Comparison of ENCODE assay signal across 9 cellular contexts in the genomic region with DNA sequence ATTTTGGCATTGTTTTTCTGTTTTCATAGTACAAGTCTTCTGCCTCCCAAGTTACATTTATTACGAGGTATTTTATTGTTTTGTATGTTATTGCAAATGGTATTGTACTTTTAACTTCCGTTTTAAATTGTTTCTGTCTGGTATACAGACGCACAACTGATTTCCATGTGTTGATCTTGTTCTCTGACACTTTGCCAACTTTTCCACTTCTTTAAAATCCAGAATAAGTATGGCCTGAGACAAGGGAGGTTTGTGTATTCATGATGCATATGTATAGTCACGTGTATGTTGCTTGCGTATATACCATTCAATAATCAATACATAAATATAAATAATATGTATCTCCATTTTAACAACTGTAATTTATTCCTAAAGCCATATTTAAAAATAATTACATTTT. TPM values are rescaled to one million over a fixed set of nuclear protein-coding genes. Genes with fewer than 3 reads are reported as not detected.
DNase-seq lines count a peak whose midpoint lies in the region; ATAC-seq and TF ChIP-seq lines count a peak whose summit lies in the region.
"Had no signal": no experiment of that assay in that cellular context is flagged by ENCODE, and none has a peak within 500 bp of the region (broad histone marks: within the 10 kb centered on the region; RNA-seq: fewer than 3 reads in every experiment).

No MANE protein-coding gene starts in this region.

- H3K4me1 ChIP-seq in SJCRH30, result peaks cover 11% of the 10 kb centered on the region; the same call in 1 of the 2 replicates
- peaks cover 5 to 11% of the 10 kb centered on the region in 2 donors for H3K4me1 ChIP-seq in gastrocnemius medialis

- peaks cover 13% of the 10 kb centered on the region for H3K9me3 Mint-ChIP-seq in activated CD4-positive, alpha-beta memory T cell treated with anti-CD3 and anti-CD28 coated beads, Interleukin-2, amount 10 ng/mL, durations not matched to agents 7 days and 5 days

- DNase-seq in DMS 273 (lab: John Stamatoyannopoulos, UW; ENCODE audit: unreplicated experiment) (peak; percentile 43), DMS 273 treated with DMSO at 0.1 percent for 48 hours (lab: John Stamatoyannopoulos, UW) (no peak), SJCRH30 (peak in 1 of 2 experiments; percentile 54), epithelial cell of prostate (ENCODE audit: low read depth, low spot score) (no peak), gastrocnemius medialis (no peak), cerebellar nuclear complex (lab: John Stamatoyannopoulos, UW) (no peak)
- DNase-seq in NK-92 treated with Interleukin-12 subunit alpha and Interleukin-12 subunit beta, amount 100 ng/mL, for 24 hours (lab: John Stamatoyannopoulos, UW), result no peak
- DNase-seq in activated CD4-positive, alpha-beta memory T cell treated with anti-CD3 and anti-CD28 coated beads, Interleukin-2, amount 10 ng/mL, durations not matched to agents 7 days and 5 days, result no peak

- no peak for TF ChIP-seq POLR2A in gastrocnemius medialis (IDR thresholded peaks at IDR 0.05)

- H3K27me3 ChIP-seq in SJCRH30, result no peaks in the 10 kb centered on the region
- peaks cover 0 to 2% (median 0%) of the 10 kb centered on the region in 3 donors for H3K27me3 ChIP-seq in gastrocnemius medialis

- in situ Hi-C loops in gastrocnemius medialis (cut with MboI; ENCODE audit: low sequenced_read_pairs in 4 of 4), result no loop called here

- CTCF ChIA-PET in activated CD4-positive, alpha-beta memory T cell treated with anti-CD3 and anti-CD28 coated beads, Interleukin-2, amount 10 ng/mL, durations not matched to agents 7 days and 5 days (lab: Charles Lee), result interaction anchor here (0.7 to 2.2 kb wide), 2 partner anchors 25 to 550 kb away, joined by 4 to 8 read pairs; no protein-coding TSS in a partner anchor

- TF ChIP-seq CTCF in gastrocnemius medialis (IDR thresholded peaks at IDR 0.05 in 4 of 5, conservative IDR thresholded peaks at IDR 0.05 in 1 of 5), result no peak

- POLR2A ChIA-PET in activated CD4-positive, alpha-beta memory T cell treated with anti-CD3 and anti-CD28 coated beads, Interleukin-2, amount 10 ng/mL, durations not matched to agents 7 days and 5 days (lab: Charles Lee), result interaction anchor here (1.0 kb wide), 1 partner anchor 9 kb away, joined by 3 read pairs; no protein-coding TSS in a partner anchor

- H3K9me3 ChIP-seq in SJCRH30 (replicated peaks) (peaks cover 12% of the 10 kb centered on the region), gastrocnemius medialis (peaks cover 0 to 6% (median 0%) of the 10 kb centered on the region in 3 donors)

- 0 out of 2 replicates have a peak, but pooled peaks cover 2% of the 10 kb centered on the region for H3K36me3 ChIP-seq in SJCRH30
- H3K36me3 ChIP-seq in gastrocnemius medialis, result no peaks in the 10 kb centered on the region

- peaks cover 10% of the 10 kb centered on the region for H3K36me3 Mint-ChIP-seq in activated CD4-positive, alpha-beta memory T cell treated with anti-CD3 and anti-CD28 coated beads, Interleukin-2, amount 10 ng/mL, durations not matched to agents 7 days and 5 days (ENCODE audit: low read depth)

- intact Hi-C loops in gastrocnemius medialis (cut with DNase I; ENCODE audit: low total_unique reads), result loop anchor here (10.0 kb wide), 1 partner anchor 248 kb away; no protein-coding TSS in a partner anchor

- H3K27ac ChIP-seq in SJCRH30, result peak overlapping the region; percentile 40; the same call in 1 of the 2 replicates
- H3K27ac ChIP-seq in epithelial cell of prostate, result peak overlapping the region; percentile 69
- peak overlapping the region in 3 of 4 donors; percentile 68 to 80 (median 76) for H3K27ac ChIP-seq in gastrocnemius medialis
- H3K27ac ChIP-seq: 22Rv1 had no signal

- peaks cover 21% of the 10 kb centered on the region for H3K4me1 Mint-ChIP-seq in activated CD4-positive, alpha-beta memory T cell treated with anti-CD3 and anti-CD28 coated beads, Interleukin-2, amount 10 ng/mL, durations not matched to agents 7 days and 5 days

- H3K27me3 Mint-ChIP-seq in activated CD4-positive, alpha-beta memory T cell treated with anti-CD3 and anti-CD28 coated beads, Interleukin-2, amount 10 ng/mL, durations not matched to agents 7 days and 5 days, result peaks cover 4% of the 10 kb centered on the region

- no peak overlapping the region for H3K27ac Mint-ChIP-seq in activated CD4-positive, alpha-beta memory T cell treated with anti-CD3 and anti-CD28 coated beads, Interleukin-2, amount 10 ng/mL, durations not matched to agents 7 days and 5 days

- H3K4me3 ChIP-seq in SJCRH30 (peak overlapping the region; percentile 51), gastrocnemius medialis (peak overlapping the region; percentile 38 to 66 (median 52))

- H3K4me3 Mint-ChIP-seq in activated CD4-positive, alpha-beta memory T cell treated with anti-CD3 and anti-CD28 coated beads, Interleukin-2, amount 10 ng/mL, durations not matched to agents 7 days and 5 days, result no peak overlapping the region

- ATAC-seq in gastrocnemius medialis, result no peak

RNA-seq across cellular contexts. Expression of a gene that starts 41.2 kb away (rescaled TPM):
- total RNA-seq in SJCRH30 (2014; rRNA removed; shearing (Covaris generic)), result 0.18 and 0.28 TPM in 2 replicates
- 1 to 10 TPM; 3.6 to 7.7 (median 4.8) TPM for total RNA-seq in gastrocnemius medialis
- not detected for total RNA-seq in activated CD4-positive, alpha-beta memory T cell treated with anti-CD3 and anti-CD28 coated beads, Interleukin-2, amount 10 ng/mL, durations not matched to agents 7 days and 5 days
